13 cellular contexts compared by ENCODE assay signal in the genomic region with DNA sequence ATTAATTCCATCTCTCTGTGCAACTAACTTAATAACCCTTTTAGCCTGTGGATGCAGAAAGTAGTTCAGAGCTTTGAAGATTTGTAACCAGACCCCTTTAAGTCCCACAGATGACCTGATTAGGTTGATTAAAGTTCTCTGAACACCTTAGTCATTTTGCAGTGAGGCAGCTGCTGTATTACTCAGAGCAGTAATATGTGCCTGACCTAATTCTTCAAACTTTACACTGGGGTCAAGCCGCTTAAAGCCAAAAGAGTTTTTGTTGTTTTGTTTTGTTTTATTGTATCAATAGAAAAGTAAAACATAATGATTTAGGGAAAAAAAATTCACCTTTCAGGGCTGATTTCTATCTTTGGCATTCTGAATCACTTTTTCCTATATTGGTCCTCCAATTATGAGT.
DNase-seq lines count a peak whose midpoint lies in the region; ATAC-seq, FAIRE-seq and TF ChIP-seq lines count a peak whose summit lies in the region.
"Had no signal": no experiment of that assay in that cellular context is flagged by ENCODE, and none has a peak within 500 bp of the region (broad histone marks: within the 10 kb centered on the region; RNA-seq: fewer than 3 reads in every experiment).

No MANE protein-coding gene starts in this region.

- no peak overlapping the region for H3K14ac ChIP-seq in IMR-90 (replicated peaks; ENCODE audit: low read depth, low read length)

- H3K4me3 Mint-ChIP-seq in activated T-helper 1 cell treated with anti-CD3 and anti-CD28 coated beads, Interleukin-12 subunit alpha, Interleukin-12 subunit beta, Interleukin-2, Interleukin-4 antibody, amounts not matched to agents 30 ng/mL and 10 ng/mL and 1 ng/mL, durations not matched to agents 14 hours and 24 hours and 36 hours, result no peak overlapping the region

- no peak overlapping the region for H2AK9ac ChIP-seq in IMR-90 (replicated peaks; ENCODE audit: low read depth, low read length, poor library complexity)

- H4K8ac ChIP-seq in IMR-90 (ENCODE audit: low read depth in 2 of 2, low read length in 2 of 2), result no peak overlapping the region

- intact Hi-C loops in IMR-90 (cut with micrococcal nuclease) (no loop called here), sciatic nerve (cut with DNase I) (no loop called here)
- intact Hi-C loops in activated T-helper 1 cell treated with anti-CD3 and anti-CD28 coated beads, Interleukin-12 subunit alpha, Interleukin-12 subunit beta, Interleukin-2, Interleukin-4 antibody, amounts not matched to agents 30 ng/mL and 10 ng/mL and 1 ng/mL, durations not matched to agents 14 hours and 24 hours and 36 hours (cut with micrococcal nuclease), result no loop called here

- in situ Hi-C loops in IMR-90 (cut with MboI; ENCODE audit: low sequenced_read_pairs), result no loop called here

- POLR2A ChIA-PET in IMR-90 (lab: Charles Lee; ENCODE audit: unreplicated experiment), result no interaction called here

- H2BK20ac ChIP-seq in IMR-90 (ENCODE audit: low read depth, low read length), result no peak overlapping the region

- TF ChIP-seq CTCF in IMR-90 (conservative IDR thresholded peaks at IDR 0.05; ENCODE audit: low read depth, low read length) (no peak), keratinocyte (optimal IDR thresholded peaks at IDR 0.05 in 1 of 3, IDR thresholded peaks at IDR 0.05 in 1 of 3, conservative IDR thresholded peaks at IDR 0.05 in 1 of 3; ENCODE audit: extremely low read depth in 1 of 3, insufficient read depth in 2 of 3, low read length in 3 of 3) (no peak), Peyer's patch (IDR thresholded peaks at IDR 0.05) (no peak)

- H3K4ac ChIP-seq in IMR-90 (ENCODE audit: low read depth, low read length), result no peak overlapping the region

- H3K27ac ChIP-seq in ACC112 (ENCODE audit: low read depth, low read length) (peak overlapping the region; percentile 48), IMR-90 (ENCODE audit: insufficient read depth, low read length) (no peak overlapping the region), keratinocyte (ENCODE audit: control insufficient read depth, insufficient read depth, low read length) (no peak overlapping the region), Peyer's patch (no peak overlapping the region)
- H3K27ac ChIP-seq: cardiac muscle cell had no signal

- H3K9me1 ChIP-seq in IMR-90 (ENCODE audit: insufficient read depth, low read length), result peaks cover 1% of the 10 kb centered on the region; the same call in 1 of the 2 replicates
- no peaks in the 10 kb centered on the region for H3K9me1 ChIP-seq in keratinocyte (ENCODE audit: control insufficient read depth, extremely low read depth, insufficient read depth, low read length)

- DNase-seq in IMR-90 (peak; percentile 77), amniotic epithelial cell (ENCODE audit: low read depth) (peak; percentile 79), keratinocyte (ENCODE audit: low read depth, low spot score) (no peak), sciatic nerve (ENCODE audit: low spot score) (no peak), Peyer's patch (no peak)
- no peak for DNase-seq in activated T-helper 1 cell treated with anti-CD3 and anti-CD28 coated beads, Interleukin-12 subunit alpha, Interleukin-12 subunit beta, Interleukin-2, Interleukin-4 antibody, amounts not matched to agents 30 ng/mL and 10 ng/mL and 1 ng/mL, durations not matched to agents 14 hours and 24 hours and 36 hours (ENCODE audit: low spot score)
- DNase-seq: activated CD4-positive, alpha-beta T cell treated with anti-CD3 and anti-CD28 coated beads, Interleukin-2, amount 50 U/mL, for 1 hour; hypothalamus; NCI-H2107; nucleus accumbens had no signal

- TF ChIP-seq POLR2A in IMR-90 (IDR thresholded peaks at IDR 0.05; ENCODE audit: low read depth, low read length), result no peak
- TF ChIP-seq POLR2A in Peyer's patch (IDR thresholded peaks at IDR 0.05), result no peak

- no peak overlapping the region for H2AK5ac ChIP-seq in IMR-90 (ENCODE audit: low read depth, low read length)

- H3K27me3 ChIP-seq in ACC112 (ENCODE audit: insufficient read depth, low read length) (no peaks in the 10 kb centered on the region), IMR-90 (ENCODE audit: control insufficient read depth, insufficient read depth, low read length) (no peaks in the 10 kb centered on the region), keratinocyte (ENCODE audit: control insufficient read depth, extremely low read depth, insufficient read depth, low read length) (no peaks in the 10 kb centered on the region), Peyer's patch (no peaks in the 10 kb centered on the region)
- H3K27me3 ChIP-seq: cardiac muscle cell had no signal

- H3K36me3 ChIP-seq in ACC112 (ENCODE audit: insufficient read depth, low read length) (no peaks in the 10 kb centered on the region), IMR-90 (ENCODE audit: control insufficient read depth, insufficient read depth, low read length) (no peaks in the 10 kb centered on the region), keratinocyte (ENCODE audit: control insufficient read depth in 2 of 2, extremely low read depth in 1 of 2, insufficient read depth in 2 of 2, low read length in 2 of 2) (no peaks in the 10 kb centered on the region), Peyer's patch (no peaks in the 10 kb centered on the region)
- H3K36me3 ChIP-seq: cardiac muscle cell had no signal

- no peak for TF ChIP-seq RAD21 in IMR-90 (IDR thresholded peaks at IDR 0.05; ENCODE audit: low read length)

- no peaks in the 10 kb centered on the region for H3K9me3 Mint-ChIP-seq in activated T-helper 1 cell treated with anti-CD3 and anti-CD28 coated beads, Interleukin-12 subunit alpha, Interleukin-12 subunit beta, Interleukin-2, Interleukin-4 antibody, amounts not matched to agents 30 ng/mL and 10 ng/mL and 1 ng/mL, durations not matched to agents 14 hours and 24 hours and 36 hours

- H2AFZ ChIP-seq in ACC112 (ENCODE audit: low read length, unreplicated experiment), result peak overlapping the region; percentile 47
- no peak overlapping the region for H2AFZ ChIP-seq in IMR-90 (replicated peaks; ENCODE audit: low read length, poor library complexity)
- H2AFZ ChIP-seq in keratinocyte (ENCODE audit: control insufficient read depth, low read length), result no peak overlapping the region

- no peak overlapping the region for H2BK15ac ChIP-seq in IMR-90 (ENCODE audit: low read depth, low read length)

- ATAC-seq in IMR-90 (ENCODE audit: low read depth) (peak; percentile 70; the same call in 1 of the 2 replicates), sciatic nerve (no peak), HG03565 (IDR thresholded peaks at IDR 0.05; ENCODE audit: unreplicated experiment) (no peak)

- H3K4me1 ChIP-seq in ACC112 (ENCODE audit: control insufficient read depth, insufficient read depth, low read length, unreplicated experiment) (peaks cover 50% of the 10 kb centered on the region), IMR-90 (ENCODE audit: control insufficient read depth, insufficient read depth, low read length) (peaks cover 5% of the 10 kb centered on the region; the same call in 1 of the 2 replicates), keratinocyte (ENCODE audit: control insufficient read depth, extremely low read depth, insufficient read depth, low read length) (peaks cover 15% of the 10 kb centered on the region), Peyer's patch (no peaks in the 10 kb centered on the region)

- H3K23ac ChIP-seq in IMR-90 (ENCODE audit: low read depth, low read length), result no peak overlapping the region

- no peak overlapping the region for H4K5ac ChIP-seq in IMR-90 (ENCODE audit: low read depth, low read length)

- dilution Hi-C loops in IMR-90 (cut with HindIII; ENCODE audit: low sequenced_read_pairs, unreplicated experiment) (no loop called here), keratinocyte (cut with MboI; ENCODE audit: extremely low pct_ligation_motif_present, low sequenced_read_pairs) (no loop called here)

- no peak overlapping the region for H3K56ac ChIP-seq in IMR-90 (ENCODE audit: extremely low read depth, insufficient read depth, low read length)

- H3K4me2 ChIP-seq in IMR-90 (ENCODE audit: low read depth, low read length) (no peak overlapping the region; the same call in 1 of the 2 replicates), keratinocyte (ENCODE audit: control insufficient read depth, extremely low read depth, insufficient read depth, low read depth, low read length) (peak overlapping the region; percentile 18)

- CTCF ChIA-PET in IMR-90 (lab: Yijun Ruan, JAX), result interaction anchor here (0.6 kb wide), 1 partner anchor 103 kb away, joined by 3 read pairs; no protein-coding TSS in a partner anchor

- H3K4me1 Mint-ChIP-seq in activated T-helper 1 cell treated with anti-CD3 and anti-CD28 coated beads, Interleukin-12 subunit alpha, Interleukin-12 subunit beta, Interleukin-2, Interleukin-4 antibody, amounts not matched to agents 30 ng/mL and 10 ng/mL and 1 ng/mL, durations not matched to agents 14 hours and 24 hours and 36 hours (ENCODE audit: low read depth), result no peaks in the 10 kb centered on the region

- no TSS peak for BruUV-seq in IMR-90 (replicated peaks; lab: Mats Ljungman, UMichigan)

- H3K79me1 ChIP-seq in IMR-90 (ENCODE audit: low read depth in 1 of 2, low read length in 2 of 2), result no peaks in the 10 kb centered on the region

- H3K4me3 ChIP-seq in ACC112 (ENCODE audit: low read depth, low read length) (no peak overlapping the region; the same call in 1 of the 2 replicates), IMR-90 (ENCODE audit: insufficient read depth, low read depth, low read length) (no peak overlapping the region), keratinocyte (ENCODE audit: control insufficient read depth in 2 of 3, extremely low read depth in 1 of 3, insufficient read depth in 2 of 3, low read depth in 1 of 3, low read length in 3 of 3) (no peak overlapping the region), Peyer's patch (no peak overlapping the region)
- H3K4me3 ChIP-seq: cardiac muscle cell had no signal

- no peak overlapping the region for H2BK120ac ChIP-seq in IMR-90 (ENCODE audit: low read depth, low read length)

- H3K36me3 Mint-ChIP-seq in activated T-helper 1 cell treated with anti-CD3 and anti-CD28 coated beads, Interleukin-12 subunit alpha, Interleukin-12 subunit beta, Interleukin-2, Interleukin-4 antibody, amounts not matched to agents 30 ng/mL and 10 ng/mL and 1 ng/mL, durations not matched to agents 14 hours and 24 hours and 36 hours (ENCODE audit: low read depth), result no peaks in the 10 kb centered on the region

- H3K27ac Mint-ChIP-seq in activated T-helper 1 cell treated with anti-CD3 and anti-CD28 coated beads, Interleukin-12 subunit alpha, Interleukin-12 subunit beta, Interleukin-2, Interleukin-4 antibody, amounts not matched to agents 30 ng/mL and 10 ng/mL and 1 ng/mL, durations not matched to agents 14 hours and 24 hours and 36 hours, result no peak overlapping the region

- peaks cover 3% of the 10 kb centered on the region for H3K9me3 ChIP-seq in IMR-90 (ENCODE audit: control insufficient read depth, insufficient read depth, low read length)
- no peaks in the 10 kb centered on the region for H3K9me3 ChIP-seq in keratinocyte (ENCODE audit: control insufficient read depth, low read depth, low read length)
- H3K9me3 ChIP-seq in Peyer's patch, result no peaks in the 10 kb centered on the region

- no peak overlapping the region for H3K18ac ChIP-seq in IMR-90 (ENCODE audit: low read depth, low read length)

- H3K27me3 Mint-ChIP-seq in activated T-helper 1 cell treated with anti-CD3 and anti-CD28 coated beads, Interleukin-12 subunit alpha, Interleukin-12 subunit beta, Interleukin-2, Interleukin-4 antibody, amounts not matched to agents 30 ng/mL and 10 ng/mL and 1 ng/mL, durations not matched to agents 14 hours and 24 hours and 36 hours (ENCODE audit: insufficient read depth), result peaks cover 1% of the 10 kb centered on the region

- WGBS in IMR-90 (ENCODE audit: extremely low coverage in 2 of 2, insufficient read length in 1 of 2), 2 experiments, result no CpG with 5 or more reads among the region's 1 CpG

- no peak overlapping the region for H3K9ac ChIP-seq in IMR-90 (ENCODE audit: low read depth, low read length)
- no peak overlapping the region for H3K9ac ChIP-seq in keratinocyte (ENCODE audit: control insufficient read depth, extremely low read depth, insufficient read depth, low read length)

- no peak overlapping the region for H4K91ac ChIP-seq in IMR-90 (ENCODE audit: insufficient read depth, low read depth, low read length)

- H2BK5ac ChIP-seq in IMR-90 (ENCODE audit: low read depth, low read length, poor library complexity, severe bottlenecking), result peak overlapping the region; percentile 4

- H3K79me2 ChIP-seq in ACC112 (ENCODE audit: control insufficient read depth, insufficient read depth, low read length, unreplicated experiment) (no peaks in the 10 kb centered on the region), keratinocyte (ENCODE audit: control insufficient read depth, insufficient read depth, low read length) (no peaks in the 10 kb centered on the region)

- FAIRE-seq in keratinocyte (lab: Jason Lieb, UNC), result peak; percentile 72

- no peaks in the 10 kb centered on the region for H4K20me1 ChIP-seq in IMR-90 (ENCODE audit: insufficient read depth, low read length)
- no peaks in the 10 kb centered on the region for H4K20me1 ChIP-seq in keratinocyte (ENCODE audit: control insufficient read depth, extremely low read depth, insufficient read depth, low read length)

Comparison
In these comparisons a context has a peak if more than half of its experiments do, and no peak if none do; other contexts are left out.
1. DNase-seq: peak in IMR-90 (single experiment) and amniotic epithelial cell (single experiment); none in keratinocyte (single experiment), activated T-helper 1 cell treated with anti-CD3 and anti-CD28 coated beads, Interleukin-12 subunit alpha, Interleukin-12 subunit beta, Interleukin-2, Interleukin-4 antibody, amounts not matched to agents 30 ng/mL and 10 ng/mL and 1 ng/mL, durations not matched to agents 14 hours and 24 hours and 36 hours (single experiment), sciatic nerve (single experiment) and Peyer's patch (0 of 3).